Comparison of ENCODE assay signal across 17 cellular contexts in genomic region chr11:117430293-117430955, GRCh38.
"Had no signal": no experiment of that assay in that cellular context is flagged by ENCODE, and none has a peak within 500 bp of the region (broad histone marks: within the 10 kb centered on the region; RNA-seq: fewer than 3 reads in every experiment).

No MANE protein-coding gene starts in this region.

- DNase-seq: activated CD4-positive, alpha-beta T cell treated with anti-CD3 and anti-CD28 coated beads, Interleukin-2, amount 10 ng/mL, durations not matched to agents 7 days and 5 days; activated CD8-positive, alpha-beta memory T cell treated with anti-CD3 and anti-CD28 coated beads, Interleukin-2, amount 50 U/mL, for 48 hours; activated CD8-positive, alpha-beta T cell treated with anti-CD3 and anti-CD28 coated beads, Interleukin-2, amount 10 ng/mL, durations not matched to agents 7 days and 5 days; activated gamma-delta T cell; activated T-cell treated with anti-CD3 and anti-CD28 coated beads, Interleukin-2, amount 50 U/mL, for 72 hours; heart right ventricle; mesenchymal stem cell; natural killer cell; stimulated activated CD4-positive, alpha-beta T cell treated with anti-CD3 and anti-CD28 coated beads, Interleukin-12 subunit alpha, Interleukin-12 subunit beta, amount 100 ng/mL, for 4 hours; stimulated activated CD4-positive, alpha-beta T cell treated with anti-CD3 and anti-CD28 coated beads, Interleukin-1b, Interleukin-23, amount 100 ng/mL, for 48 hours; stimulated activated CD8-positive, alpha-beta memory T cell treated with anti-CD3 and anti-CD28 coated beads, Interleukin-4, amount 100 ng/mL, for 48 hours; stimulated activated naive CD4-positive, alpha-beta T cell treated with Interleukin-2 at 50 U/mL for 16 hours had no signal

- H3K27ac ChIP-seq: cardiac muscle cell, coronary artery, esophagus muscularis mucosa, heart right ventricle, tibial nerve, vagina had no signal
